1 cellular context compared by ENCODE assay signal in the genomic region with DNA sequence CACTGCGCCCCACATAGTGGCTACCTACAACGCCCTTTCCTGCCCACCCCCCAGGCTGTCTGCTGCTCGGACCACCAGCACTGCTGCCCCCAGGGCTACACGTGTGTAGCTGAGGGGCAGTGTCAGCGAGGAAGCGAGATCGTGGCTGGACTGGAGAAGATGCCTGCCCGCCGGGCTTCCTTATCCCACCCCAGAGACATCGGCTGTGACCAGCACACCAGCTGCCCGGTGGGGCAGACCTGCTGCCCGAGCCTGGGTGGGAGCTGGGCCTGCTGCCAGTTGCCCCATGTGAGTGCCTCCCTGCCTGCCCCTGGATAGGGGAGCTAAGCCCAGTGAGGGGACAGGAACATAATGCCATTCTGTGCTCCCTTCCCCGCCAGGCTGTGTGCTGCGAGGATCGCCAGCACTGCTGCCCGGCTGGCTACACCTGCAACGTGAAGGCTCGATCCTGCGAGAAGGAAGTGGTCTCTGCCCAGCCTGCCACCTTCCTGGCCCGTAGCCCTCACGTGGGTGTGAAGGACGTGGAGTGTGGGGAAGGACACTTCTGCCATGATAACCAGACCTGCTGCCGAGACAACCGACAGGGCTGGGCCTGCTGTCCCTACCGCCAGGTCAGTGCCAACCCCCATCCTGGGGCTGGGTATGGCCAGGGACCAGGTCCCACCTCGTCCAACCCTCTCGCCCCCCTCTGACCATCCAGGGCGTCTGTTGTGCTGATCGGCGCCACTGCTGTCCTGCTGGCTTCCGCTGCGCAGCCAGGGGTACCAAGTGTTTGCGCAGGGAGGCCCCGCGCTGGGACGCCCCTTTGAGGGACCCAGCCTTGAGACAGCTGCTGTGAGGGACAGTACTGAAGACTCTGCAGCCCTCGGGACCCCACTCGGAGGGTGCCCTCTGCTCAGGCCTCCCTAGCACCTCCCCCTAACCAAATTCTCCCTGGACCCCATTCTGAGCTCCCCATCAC.
TF ChIP-seq lines count a peak whose summit lies in the region.

No MANE protein-coding gene starts in this region.

TF ChIP-seq in K562, 482 proteins besides CTCF, POLR2A, EP300 and RAD21:
- TF ChIP-seq FOS (IDR thresholded peaks at IDR 0.05; ENCODE audit: extremely low read depth, insufficient read length) (no peak), ZBTB8A (IDR thresholded peaks at IDR 0.05; ENCODE audit: partially characterized antibody) (no peak)
TF ChIP-seq in K562: peak in this region for 0.
